8 cellular contexts compared by ENCODE assay signal in genomic region chr2:9178905-9179571, GRCh38. TPM values are rescaled to one million over a fixed set of nuclear protein-coding genes. Genes with fewer than 3 reads are reported as not detected.
DNase-seq lines count a peak whose midpoint lies in the region; ATAC-seq and TF ChIP-seq lines count a peak whose summit lies in the region.

No MANE protein-coding gene starts in this region.

- H3K4me1 ChIP-seq in body of pancreas (peaks cover 26% of the 10 kb centered on the region), testis (peaks cover 11% of the 10 kb centered on the region)

- H3K4me3 ChIP-seq in body of pancreas: no peak overlapping the region
- no peak overlapping the region for H3K4me3 ChIP-seq in testis

- WGBS in body of pancreas, 2 donors: 54 to 63% methylated on average over 8 to 13 of the region's 13 CpGs
- WGBS in testis, 2 donors: 50 to 51% methylated on average over 13 of the region's 13 CpGs

- no peaks in the 10 kb centered on the region for H3K27me3 ChIP-seq in body of pancreas
- H3K27me3 ChIP-seq in testis: no peaks in the 10 kb centered on the region

- H3K9me3 ChIP-seq in body of pancreas: no peaks in the 10 kb centered on the region
- no peaks in the 10 kb centered on the region for H3K9me3 ChIP-seq in testis

- H3K36me3 ChIP-seq in body of pancreas (replicated peaks in 1 of 2; ENCODE audit: insufficient read depth in 1 of 2, low read depth in 2 of 2) (no peaks in the 10 kb centered on the region), testis (ENCODE audit: low read depth, missing control alignments) (no peaks in the 10 kb centered on the region)

- H3K27ac ChIP-seq in body of pancreas: peak overlapping the region; percentile 74 to 91 (median 83)
- peak overlapping the region in 1 of 2 donors; percentile 71 for H3K27ac ChIP-seq in testis

- DNase-seq in NCI-H1436 treated with DMSO at 0.1 percent for 48 hours (lab: John Stamatoyannopoulos, UW) (peak; percentile 45), body of pancreas (peak; percentile 28 to 66 (median 50)), left colon (peak; percentile 77 to 86), testis (peak; percentile 29), HuH-7 (ENCODE audit: low spot score) (no peak), NCI-H1930 (lab: John Stamatoyannopoulos, UW) (no peak)

- intact Hi-C loops in body of pancreas (cut with DNase I) (loop anchor here (10.0 kb wide), 1 partner anchor 76 kb away; no protein-coding TSS in a partner anchor), left colon (cut with DNase I, micrococcal nuclease) (no loop called here), testis (cut with DNase I; ENCODE audit: low total_unique reads) (no loop called here)

- ATAC-seq in GM18511 (IDR thresholded peaks at IDR 0.05; ENCODE audit: unreplicated experiment) (peak; percentile 70), body of pancreas (peak; percentile 75), left colon (peak; percentile 82), GM21737 (IDR thresholded peaks at IDR 0.05; ENCODE audit: unreplicated experiment) (no peak)

- no peak for TF ChIP-seq CTCF in body of pancreas (IDR thresholded peaks at IDR 0.05)
- no peak for TF ChIP-seq CTCF in testis (IDR thresholded peaks at IDR 0.05)

- TF ChIP-seq POLR2A in body of pancreas (IDR thresholded peaks at IDR 0.05): no peak
- no peak for TF ChIP-seq POLR2A in testis (IDR thresholded peaks at IDR 0.05)

RNA-seq across cellular contexts. Expression of gene ASAP2, which starts 27.6 kb away (rescaled TPM):
- 10 to 100 TPM; 12.5 to 23.7 TPM for total RNA-seq in body of pancreas
- 10 to 100 TPM; 63.8 to 71.0 TPM for total RNA-seq in left colon
- 10 to 100 TPM; 42.4 to 79.0 TPM for total RNA-seq in testis
- polyA plus RNA-seq in testis (ENCODE audit: insufficient read depth, low read depth, low replicate concordance): 87.2 TPM

Comparison
In these comparisons a context has a peak if more than half of its experiments do, and no peak if none do; other contexts are left out.
1. DNase-seq: peak in NCI-H1436 treated with DMSO at 0.1 percent for 48 hours (single experiment), body of pancreas (4 of 4), left colon (2 of 2) and testis (single experiment); none in HuH-7 (single experiment) and NCI-H1930 (0 of 2).